ENCODE assay signal across 14 cellular contexts in the genomic region with DNA sequence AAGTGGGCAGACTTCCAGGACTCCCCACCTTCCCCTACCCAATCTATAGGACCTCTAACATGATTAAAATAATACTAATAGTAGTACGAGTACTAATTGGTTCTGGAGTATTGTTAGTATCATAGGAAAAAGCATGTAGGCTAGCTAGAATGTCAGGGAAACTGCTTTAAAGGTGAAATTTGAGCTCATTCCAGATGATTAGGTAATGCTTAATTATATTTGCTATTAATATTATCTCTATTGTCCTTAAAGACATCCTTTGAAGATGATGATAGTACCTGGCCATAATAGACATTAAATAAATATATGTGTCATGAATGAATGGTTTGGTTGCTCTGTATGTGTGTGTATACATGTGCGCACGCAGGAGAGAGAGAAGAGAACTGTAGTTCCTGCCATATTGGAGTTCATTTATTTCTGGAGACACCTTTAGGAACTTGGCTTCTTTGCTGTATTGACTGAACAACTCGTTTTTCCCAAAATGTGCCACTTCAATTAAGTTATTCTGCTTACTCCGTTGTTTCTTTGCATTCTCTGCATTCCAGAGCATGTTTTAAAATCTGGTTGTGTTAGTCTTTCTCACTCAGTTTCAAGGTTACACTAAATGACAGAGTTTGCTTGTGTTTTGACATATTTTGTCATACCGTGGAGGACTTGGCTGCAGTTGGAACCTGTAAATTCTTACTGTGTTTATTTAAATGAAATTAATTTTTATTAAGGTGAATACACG.
DNase-seq lines count a peak whose midpoint lies in the region; ATAC-seq and TF ChIP-seq lines count a peak whose summit lies in the region.
"Had no signal": no experiment of that assay in that cellular context is flagged by ENCODE, and none has a peak within 500 bp of the region (broad histone marks: within the 10 kb centered on the region; RNA-seq: fewer than 3 reads in every experiment).

No MANE protein-coding gene starts in this region.

- TF ChIP-seq POLR2A in gastroesophageal sphincter (IDR thresholded peaks at IDR 0.05): no peak

- no peak overlapping the region for H3K4me3 Mint-ChIP-seq in GM23338

- no peaks in the 10 kb centered on the region for H3K9me3 ChIP-seq in gastroesophageal sphincter
- H3K9me3 ChIP-seq in skeletal muscle tissue (ENCODE audit: control insufficient read depth in 3 of 3, low read length in 3 of 3): no peaks in the 10 kb centered on the region

- no peak for TF ChIP-seq EP300 in gastroesophageal sphincter (IDR thresholded peaks at IDR 0.05)

- H3K36me3 ChIP-seq in GM23338 (ENCODE audit: insufficient read depth) (no peaks in the 10 kb centered on the region), gastroesophageal sphincter (no peaks in the 10 kb centered on the region), skeletal muscle tissue (ENCODE audit: control insufficient read depth in 3 of 3, insufficient read depth in 3 of 3, low read length in 3 of 3) (no peaks in the 10 kb centered on the region)

- peaks cover 6% of the 10 kb centered on the region for H4K20me1 ChIP-seq in GM23338 (replicated peaks; ENCODE audit: insufficient read depth)

- H3K4me3 ChIP-seq in GM23338 (no peak overlapping the region; the same call in 1 of the 2 replicates), gastroesophageal sphincter (no peak overlapping the region), skeletal muscle tissue (ENCODE audit: low read length in 3 of 3) (no peak overlapping the region)
- H3K4me3 ChIP-seq: PC-9 had no signal

- peaks cover 41% of the 10 kb centered on the region for H3K4me1 Mint-ChIP-seq in GM23338

- peak overlapping the region; percentile 82 for H3K27ac ChIP-seq in GM23338 (ENCODE audit: low read depth)
- H3K27ac ChIP-seq in gastroesophageal sphincter: peak overlapping the region in 3 of 4 donors; percentile 24 to 45 (median 29)
- H3K27ac ChIP-seq in skeletal muscle tissue (ENCODE audit: low read depth, low read length): peak overlapping the region; percentile 76
- H3K27ac ChIP-seq: PC-9 had no signal

- no peaks in the 10 kb centered on the region for H3F3A ChIP-seq in GM23338 (replicated peaks; ENCODE audit: low read depth)

- H3K4me1 ChIP-seq in GM23338 (ENCODE audit: insufficient read depth) (peaks cover 40% of the 10 kb centered on the region), gastroesophageal sphincter (peaks cover 6 to 81% (median 30%) of the 10 kb centered on the region in 3 donors), skeletal muscle tissue (ENCODE audit: control insufficient read depth in 3 of 3, insufficient read depth in 3 of 3, low read length in 3 of 3) (peaks cover 35 to 38% (median 37%) of the 10 kb centered on the region in 3 donors)

- H3K27me3 ChIP-seq in GM23338 (ENCODE audit: insufficient read depth): no peaks in the 10 kb centered on the region
- H3K27me3 ChIP-seq in gastroesophageal sphincter: no peaks in the 10 kb centered on the region
- H3K27me3 ChIP-seq in skeletal muscle tissue (ENCODE audit: control insufficient read depth in 3 of 3, insufficient read depth in 3 of 3, low read length in 3 of 3): no peaks in the 10 kb centered on the region
- H3K27me3 ChIP-seq: dorsolateral prefrontal cortex had no signal

- H3K79me2 ChIP-seq in GM23338 (replicated peaks; ENCODE audit: insufficient read depth): peaks cover 91% of the 10 kb centered on the region

- no peaks in the 10 kb centered on the region for H3K9me2 ChIP-seq in GM23338 (ENCODE audit: insufficient read depth)

- H3K9me3 Mint-ChIP-seq in GM23338: no peaks in the 10 kb centered on the region

- WGBS in gastroesophageal sphincter (ENCODE audit: low coverage in 1 of 2), 2 donors: 51 to 58% methylated on average over 7 of the region's 7 CpGs

- no peak overlapping the region for H3K27ac Mint-ChIP-seq in GM23338

- H3K4me2 ChIP-seq in GM23338: peak overlapping the region; percentile 3
- H3K4me2 ChIP-seq: PC-9 had no signal

- no peak overlapping the region for H3K9ac ChIP-seq in skeletal muscle tissue (ENCODE audit: low read depth in 1 of 3, low read length in 3 of 3)

- peak; percentile 44 for DNase-seq in GM23338 (ENCODE audit: low spot score)
- peak; percentile 78 for DNase-seq in NCI-H748 treated with DMSO at 0.1 percent for 48 hours (lab: John Stamatoyannopoulos, UW)
- DNase-seq in amygdala (lab: John Stamatoyannopoulos, UW): no peak
- DNase-seq in kidney glomerular epithelial cell (lab: John Stamatoyannopoulos, UW): no peak
- DNase-seq in HuH-7.5 (ENCODE audit: low spot score): no peak
- no peak for DNase-seq in SHP77 treated with DMSO at 0.1 percent for 48 hours (lab: John Stamatoyannopoulos, UW)
- DNase-seq: dorsolateral prefrontal cortex, mesendoderm, NCI-H1048, NCI-H345, PC-9 had no signal

- H3K36me3 Mint-ChIP-seq in GM23338 (ENCODE audit: low read depth): no peaks in the 10 kb centered on the region

- TF ChIP-seq CTCF in GM23338 (conservative IDR thresholded peaks at IDR 0.05; ENCODE audit: low read depth in 2 of 2) (no peak), gastroesophageal sphincter (IDR thresholded peaks at IDR 0.05) (no peak)

- ATAC-seq in GM23338: no peak
- no peak for ATAC-seq in gastroesophageal sphincter
- ATAC-seq: activated CD4-positive, CD25-positive, alpha-beta regulatory T cell treated with anti-CD3 and anti-CD28 coated beads, Interleukin-2, amount 50 U/mL, for 24 hours had no signal

- peaks cover 6% of the 10 kb centered on the region for H3K27me3 Mint-ChIP-seq in GM23338 (ENCODE audit: insufficient read depth, low read depth, poor library complexity)

- no peak overlapping the region for H2AFZ ChIP-seq in GM23338
- H2AFZ ChIP-seq: PC-9 had no signal

TF ChIP-seq in GM23338, 12 proteins besides CTCF, POLR2A, EP300 and RAD21 (continues in another document):
- TF ChIP-seq, protein P1, sequence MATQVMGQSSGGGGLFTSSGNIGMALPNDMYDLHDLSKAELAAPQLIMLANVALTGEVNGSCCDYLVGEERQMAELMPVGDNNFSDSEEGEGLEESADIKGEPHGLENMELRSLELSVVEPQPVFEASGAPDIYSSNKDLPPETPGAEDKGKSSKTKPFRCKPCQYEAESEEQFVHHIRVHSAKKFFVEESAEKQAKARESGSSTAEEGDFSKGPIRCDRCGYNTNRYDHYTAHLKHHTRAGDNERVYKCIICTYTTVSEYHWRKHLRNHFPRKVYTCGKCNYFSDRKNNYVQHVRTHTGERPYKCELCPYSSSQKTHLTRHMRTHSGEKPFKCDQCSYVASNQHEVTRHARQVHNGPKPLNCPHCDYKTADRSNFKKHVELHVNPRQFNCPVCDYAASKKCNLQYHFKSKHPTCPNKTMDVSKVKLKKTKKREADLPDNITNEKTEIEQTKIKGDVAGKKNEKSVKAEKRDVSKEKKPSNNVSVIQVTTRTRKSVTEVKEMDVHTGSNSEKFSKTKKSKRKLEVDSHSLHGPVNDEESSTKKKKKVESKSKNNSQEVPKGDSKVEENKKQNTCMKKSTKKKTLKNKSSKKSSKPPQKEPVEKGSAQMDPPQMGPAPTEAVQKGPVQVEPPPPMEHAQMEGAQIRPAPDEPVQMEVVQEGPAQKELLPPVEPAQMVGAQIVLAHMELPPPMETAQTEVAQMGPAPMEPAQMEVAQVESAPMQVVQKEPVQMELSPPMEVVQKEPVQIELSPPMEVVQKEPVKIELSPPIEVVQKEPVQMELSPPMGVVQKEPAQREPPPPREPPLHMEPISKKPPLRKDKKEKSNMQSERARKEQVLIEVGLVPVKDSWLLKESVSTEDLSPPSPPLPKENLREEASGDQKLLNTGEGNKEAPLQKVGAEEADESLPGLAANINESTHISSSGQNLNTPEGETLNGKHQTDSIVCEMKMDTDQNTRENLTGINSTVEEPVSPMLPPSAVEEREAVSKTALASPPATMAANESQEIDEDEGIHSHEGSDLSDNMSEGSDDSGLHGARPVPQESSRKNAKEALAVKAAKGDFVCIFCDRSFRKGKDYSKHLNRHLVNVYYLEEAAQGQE (IDR thresholded peaks at IDR 0.05; ENCODE audit: unreplicated experiment): no peak
- TF ChIP-seq ZNF114 (CRISPR knock-in tag; IDR thresholded peaks at IDR 0.05): no peak
- no peak for TF ChIP-seq EZH2 (IDR thresholded peaks at IDR 0.05; ENCODE audit: low read depth, unreplicated experiment)

Comparison
In these comparisons a context has a peak if more than half of its experiments do, and no peak if none do; other contexts are left out.
1. DNase-seq: peak in GM23338 (single experiment) and NCI-H748 treated with DMSO at 0.1 percent for 48 hours (single experiment); none in amygdala (0 of 56), kidney glomerular epithelial cell (single experiment), HuH-7.5 (single experiment) and SHP77 treated with DMSO at 0.1 percent for 48 hours (single experiment).
2. H3K27ac ChIP-seq: peak in every context shown above with its lines; median percentile 82 in GM23338; 76 in skeletal muscle tissue; 29 in gastroesophageal sphincter.